ENCODE assay signal across 1 cellular context in the genomic region with DNA sequence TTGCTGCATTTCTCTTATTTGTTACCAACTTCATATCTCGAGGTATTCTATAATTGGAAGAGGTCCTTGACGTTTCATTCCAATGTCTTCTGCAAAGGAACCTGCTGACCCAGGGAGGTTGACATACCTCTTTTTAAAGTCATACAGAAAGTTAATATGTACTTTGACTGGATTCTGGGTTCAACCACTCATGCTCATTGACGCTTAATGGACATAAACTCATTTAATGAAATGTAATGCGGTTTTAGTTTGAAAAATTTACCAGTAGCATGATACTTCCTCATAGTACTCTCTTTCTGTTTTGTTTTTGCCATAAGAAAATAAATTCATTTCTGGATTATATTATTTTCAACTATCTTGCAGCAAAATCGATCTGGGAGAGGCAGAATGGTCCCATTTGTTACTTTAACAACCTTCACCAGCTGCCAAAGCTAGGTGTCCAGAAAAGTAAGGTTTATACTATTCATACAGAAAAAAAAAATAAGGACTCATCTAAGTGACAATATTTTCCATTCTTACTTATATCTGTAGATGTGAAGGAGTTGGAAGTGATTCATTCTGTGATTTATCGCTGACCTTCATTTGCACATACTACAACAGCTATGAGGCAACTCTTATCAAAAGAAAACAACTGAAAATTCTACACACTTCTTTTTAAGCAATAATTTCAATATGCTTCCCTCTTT.
TF ChIP-seq lines count a peak whose summit lies in the region.

No MANE protein-coding gene starts in this region.

TF ChIP-seq in endothelial cell of umbilical vein, 7 proteins besides CTCF, POLR2A, EP300 and RAD21 (continued from another document):
- TF ChIP-seq GATA2 (IDR thresholded peaks at IDR 0.05; ENCODE audit: insufficient read depth, insufficient read length, low read depth, low read length), result no peak
- no peak for TF ChIP-seq POLR2AphosphoS5 (IDR thresholded peaks at IDR 0.05; ENCODE audit: insufficient read depth, low read depth, low read length)
- no peak for TF ChIP-seq MYC (IDR thresholded peaks at IDR 0.05; ENCODE audit: low read depth, low read length)
- peak; percentile 46 for TF ChIP-seq FOS (IDR thresholded peaks at IDR 0.05; ENCODE audit: borderline replicate concordance, insufficient read depth, low read length)
